ENCODE assay signal across 1 cellular context in genomic region chr16:71767060-71767900, GRCh38.
A peak's percentile ranks its signal among the peaks of the same experiment; 100 is the strongest.
TF ChIP-seq lines count a peak whose summit lies in the region.

No MANE protein-coding gene starts in this region.

TF ChIP-seq in K562, 482 proteins besides CTCF, POLR2A, EP300 and RAD21:
- TF ChIP-seq MAFG (tag; conservative IDR thresholded peaks at IDR 0.05): 0 out of 2 replicates have a peak, but pooled peaks have one; percentile 12
- TF ChIP-seq ZBTB40 (IDR thresholded peaks at IDR 0.05): no peak
- no peak for TF ChIP-seq ZBTB40 (CRISPR knock-in tag; IDR thresholded peaks at IDR 0.05)
- peak; percentile 62 for TF ChIP-seq ZNF316 (IDR thresholded peaks at IDR 0.05)
- no peak for TF ChIP-seq XRCC3 (IDR thresholded peaks at IDR 0.05)
- TF ChIP-seq C11orf30 (IDR thresholded peaks at IDR 0.05; ENCODE audit: low read depth): peak; percentile 10; the same call in 1 of the 2 replicates
